Comparison of ENCODE assay signal across 8 cellular contexts in the genomic region with DNA sequence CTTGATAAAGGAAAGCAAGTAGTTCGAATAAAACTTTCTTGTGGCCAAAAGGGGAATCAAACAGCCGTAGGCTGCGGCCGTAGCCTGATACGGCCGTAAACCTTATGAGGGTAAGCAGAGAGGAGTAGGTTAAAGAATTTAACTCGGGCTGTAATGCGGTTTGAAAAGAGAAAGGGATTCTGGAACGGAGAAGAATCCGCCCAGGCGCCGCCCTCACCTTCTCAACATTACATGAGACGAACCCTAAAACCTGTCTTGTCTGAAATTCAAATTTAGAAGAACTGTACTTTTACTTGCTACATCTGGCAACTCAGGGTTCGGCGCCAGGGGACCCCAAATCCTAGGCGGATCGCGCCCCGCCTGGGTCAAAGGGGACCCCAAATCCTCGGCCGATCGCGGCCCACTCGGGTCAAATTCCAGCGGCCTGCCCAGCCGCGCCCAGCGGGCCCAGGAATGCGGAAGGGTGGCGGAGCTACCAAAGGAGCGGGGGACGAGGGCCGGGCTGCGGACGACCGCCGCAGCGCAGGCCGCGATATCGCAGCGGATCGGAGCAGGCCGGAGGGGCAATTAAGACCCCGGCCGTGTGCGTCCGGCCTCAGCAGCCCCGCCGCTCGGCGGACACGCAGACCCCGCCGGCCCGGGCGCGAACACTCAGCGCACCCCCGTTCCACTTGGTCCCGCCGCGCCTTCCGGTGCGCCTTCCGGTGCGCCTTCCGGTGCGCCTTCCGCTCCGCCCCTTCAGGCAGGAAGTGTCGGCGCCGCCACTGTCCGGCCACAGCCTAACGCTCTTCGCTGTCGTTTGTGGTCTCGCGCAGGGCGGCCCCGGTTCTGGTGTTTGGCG. TPM values are rescaled to one million over a fixed set of nuclear protein-coding genes. Genes with fewer than 3 reads are reported as not detected.
A peak's percentile ranks its signal among the peaks of the same experiment; 100 is the strongest.
DNase-seq lines count a peak whose midpoint lies in the region; ATAC-seq and TF ChIP-seq lines count a peak whose summit lies in the region.

A gene (plus strand): TSS at position 741 of the 841 bp plus-strand sequence. CDS start 10,766 bp downstream, outside the sequence.

- H2AFZ ChIP-seq in OCI-LY3 (ENCODE audit: low read depth, low read length) = peak within 1 kb of the TSS; percentile 66

- peak within 1 kb of the TSS; percentile 97 for H3K27ac ChIP-seq in CD8-positive, alpha-beta T cell (ENCODE audit: low read depth, low read length)
- H3K27ac ChIP-seq in OCI-LY3 (ENCODE audit: low read length) (peak within 1 kb of the TSS; percentile 67), epithelial cell of prostate (peak within 1 kb of the TSS; percentile 97), mucosa of rectum (ENCODE audit: low read depth in 2 of 2, low read length in 2 of 2) (peak within 1 kb of the TSS; percentile 97)

- H3K4me3 ChIP-seq in CD8-positive, alpha-beta T cell (ENCODE audit: low read depth, low read length) = peak within 1 kb of the TSS; percentile 72
- H3K4me3 ChIP-seq in OCI-LY3 (ENCODE audit: low read length) (peak within 1 kb of the TSS; percentile 82), mucosa of rectum (ENCODE audit: low read length in 2 of 2) (peak within 1 kb of the TSS; percentile 73 to 99)

- H3K79me2 ChIP-seq in OCI-LY3 (ENCODE audit: low read length) = peaks cover 53% of the 10 kb centered on the region

- peak within 1 kb of the TSS; percentile 90 for H3K4me3 Mint-ChIP-seq in CD8-positive, alpha-beta T cell

- H4K20me1 ChIP-seq in OCI-LY3 (ENCODE audit: insufficient read depth, low read length) = peaks cover 24% of the 10 kb centered on the region

- H3K9me3 Mint-ChIP-seq in CD8-positive, alpha-beta T cell = no peaks in the 10 kb centered on the region

- H3K4me2 ChIP-seq in OCI-LY3 (ENCODE audit: low read length) = peak within 1 kb of the TSS; percentile 99

- POLR2A ChIA-PET in CD8-positive, alpha-beta T cell (lab: Charles Lee) = interaction anchor here (0.7 to 4.8 kb wide), 12 partner anchors 12 to 625 kb away, joined by 3 to 131 read pairs (median 4); a partner anchor contains a TSS

- peaks cover 42% of the 10 kb centered on the region for H3K36me3 Mint-ChIP-seq in CD8-positive, alpha-beta T cell

- peak within 1 kb of the TSS; percentile 100 for H3K27ac Mint-ChIP-seq in CD8-positive, alpha-beta T cell

- CTCF ChIA-PET in CD8-positive, alpha-beta T cell (lab: Charles Lee) = interaction anchor here (0.7 to 2.0 kb wide), 4 partner anchors 14 to 404 kb away, joined by 3 to 6 read pairs (median 4); no protein-coding TSS in a partner anchor

- H3K9ac ChIP-seq in OCI-LY3 (ENCODE audit: low read length) (peak within 1 kb of the TSS; percentile 77), mucosa of rectum (ENCODE audit: low read depth in 1 of 2, low read length in 2 of 2) (peak within 1 kb of the TSS; percentile 97 to 98)

- DNase-seq in CD8-positive, alpha-beta T cell = peak; percentile 58 to 87 (median 79)
- DNase-seq in activated T-cell treated with anti-CD3 and anti-CD28 coated beads for 24 hours (ENCODE audit: low read depth) (peak; percentile 67), epithelial cell of prostate (ENCODE audit: low read depth, low spot score) (no peak)
- peak; percentile 48 for DNase-seq in stimulated activated CD8-positive, alpha-beta memory T cell treated with anti-CD3 and anti-CD28 coated beads, Interleukin-7, amount 100 ng/mL, for 24 hours (ENCODE audit: low read depth)

- TF ChIP-seq CTCF in CD8-positive, alpha-beta T cell (IDR thresholded peaks at IDR 0.05) = no peak
- TF ChIP-seq CTCF in OCI-LY3 (IDR thresholded peaks at IDR 0.05; ENCODE audit: low read depth, low read length) = no peak

- ATAC-seq in CD8-positive, alpha-beta T cell = peak; percentile 69
- peak; percentile 78 for ATAC-seq in GM19372 (IDR thresholded peaks at IDR 0.05; ENCODE audit: low read depth, unreplicated experiment)
- peak; percentile 74 for ATAC-seq in HG03520 (IDR thresholded peaks at IDR 0.05; ENCODE audit: unreplicated experiment)

- intact Hi-C loops in CD8-positive, alpha-beta T cell (cut with DNase I, micrococcal nuclease) = loop anchor here (1.0 to 5.0 kb wide), 12 partner anchors 9 to 1976 kb away; a partner anchor contains a TSS

- H3K27me3 ChIP-seq in CD8-positive, alpha-beta T cell (ENCODE audit: insufficient read depth, low read length) = no peaks in the 10 kb centered on the region
- H3K27me3 ChIP-seq in OCI-LY3 (ENCODE audit: low read depth, low read length) (no peaks in the 10 kb centered on the region), mucosa of rectum (ENCODE audit: control insufficient read depth in 2 of 2, insufficient read depth in 2 of 2, low read length in 2 of 2) (no peaks in the 10 kb centered on the region)

- no peaks in the 10 kb centered on the region for H3K9me3 ChIP-seq in CD8-positive, alpha-beta T cell (ENCODE audit: low read length)
- no peaks in the 10 kb centered on the region for H3K9me3 ChIP-seq in OCI-LY3 (ENCODE audit: insufficient read depth, low read length)
- H3K9me3 ChIP-seq in mucosa of rectum (ENCODE audit: control insufficient read depth in 2 of 2, low read length in 2 of 2) = no peaks in the 10 kb centered on the region

- peaks cover 10% of the 10 kb centered on the region for H3K36me3 ChIP-seq in CD8-positive, alpha-beta T cell (ENCODE audit: insufficient read depth, low read length)
- H3K36me3 ChIP-seq in OCI-LY3 (replicated peaks; ENCODE audit: low read depth, low read length) (peaks cover 22% of the 10 kb centered on the region), mucosa of rectum (ENCODE audit: control insufficient read depth in 2 of 2, insufficient read depth in 2 of 2, low read length in 2 of 2) (peaks cover 16 to 17% of the 10 kb centered on the region in 2 donors)

- peaks cover 82% of the 10 kb centered on the region for H3K4me1 Mint-ChIP-seq in CD8-positive, alpha-beta T cell (ENCODE audit: low read depth)

- no peaks in the 10 kb centered on the region for H3K27me3 Mint-ChIP-seq in CD8-positive, alpha-beta T cell (ENCODE audit: low read depth)

- H3K4me1 ChIP-seq in CD8-positive, alpha-beta T cell (ENCODE audit: insufficient read depth, low read length) = peaks cover 52% of the 10 kb centered on the region
- H3K4me1 ChIP-seq in OCI-LY3 (ENCODE audit: low read length) = peaks cover 30% of the 10 kb centered on the region
- H3K4me1 ChIP-seq in mucosa of rectum (ENCODE audit: control insufficient read depth in 2 of 2, insufficient read depth in 2 of 2, low read length in 2 of 2) = peaks cover 21 to 42% of the 10 kb centered on the region in 2 donors

RNA-seq across cellular contexts. Expression of the gene that starts here (rescaled TPM):
- 100 to 1,000 TPM; 117 to 132 TPM for total RNA-seq in CD8-positive, alpha-beta T cell
